ENCODE assay signal across 23 cellular contexts in genomic region chr9:111237447-111237846, GRCh38.
"Had no signal": no experiment of that assay in that cellular context is flagged by ENCODE, and none has a peak within 500 bp of the region (broad histone marks: within the 10 kb centered on the region; RNA-seq: fewer than 3 reads in every experiment).

No MANE protein-coding gene starts in this region.

- H3K4me3 Mint-ChIP-seq: activated CD8-positive, alpha-beta T cell treated with anti-CD3 and anti-CD28 coated beads, Interleukin-2, amount 10 ng/mL, durations not matched to agents 7 days and 5 days; activated naive CD8-positive, alpha-beta T cell treated with anti-CD3 and anti-CD28 coated beads, Interleukin-2, amount 10 ng/mL, durations not matched to agents 7 days and 5 days; T-helper 1 cell treated with Interleukin-12 subunit alpha and Interleukin-12 subunit beta and Interleukin-4 antibody, amounts not matched to agents 30 μg/mL and 1 μg/mL, for 36 hours had no signal

- H3K27me3 ChIP-seq: adrenal gland, Peyer's patch had no signal

- H3K36me3 Mint-ChIP-seq: activated naive CD8-positive, alpha-beta T cell treated with anti-CD3 and anti-CD28 coated beads, Interleukin-2, amount 10 ng/mL, durations not matched to agents 7 days and 5 days had no signal

- H3K4me3 ChIP-seq: adrenal gland, Peyer's patch had no signal

- H3K27me3 Mint-ChIP-seq: activated naive CD8-positive, alpha-beta T cell treated with anti-CD3 and anti-CD28 coated beads, Interleukin-2, amount 10 ng/mL, durations not matched to agents 7 days and 5 days had no signal

- H3K27ac Mint-ChIP-seq: activated CD8-positive, alpha-beta T cell treated with anti-CD3 and anti-CD28 coated beads, Interleukin-2, amount 10 ng/mL, durations not matched to agents 7 days and 5 days; activated naive CD8-positive, alpha-beta T cell treated with anti-CD3 and anti-CD28 coated beads, Interleukin-2, amount 10 ng/mL, durations not matched to agents 7 days and 5 days; T-helper 1 cell treated with Interleukin-12 subunit alpha and Interleukin-12 subunit beta and Interleukin-4 antibody, amounts not matched to agents 30 μg/mL and 1 μg/mL, for 36 hours had no signal

- H3K27ac ChIP-seq: adrenal gland, Peyer's patch had no signal

- H3K9me3 Mint-ChIP-seq: activated naive CD8-positive, alpha-beta T cell treated with anti-CD3 and anti-CD28 coated beads, Interleukin-2, amount 10 ng/mL, durations not matched to agents 7 days and 5 days; T-helper 1 cell treated with Interleukin-12 subunit alpha and Interleukin-12 subunit beta and Interleukin-4 antibody, amounts not matched to agents 30 μg/mL and 1 μg/mL, for 36 hours had no signal

- DNase-seq: activated CD4-positive, alpha-beta T cell treated with anti-CD3 and anti-CD28 coated beads for 48 hours; activated CD4-positive, alpha-beta T cell treated with anti-CD3 and anti-CD28 coated beads, Interleukin-2, amount 50 U/mL, for 4 hours; activated CD4-positive, CD25-positive, alpha-beta regulatory T cell treated with anti-CD3 and anti-CD28 coated beads, Interleukin-2, amount 50 U/mL, for 72 hours; activated CD8-positive, alpha-beta memory T cell treated with anti-CD3 and anti-CD28 coated beads, Interleukin-2, amount 50 U/mL, for 48 hours; activated CD8-positive, alpha-beta T cell treated with anti-CD3 and anti-CD28 coated beads, Interleukin-2, amount 10 ng/mL, durations not matched to agents 7 days and 5 days; activated naive CD4-positive, alpha-beta T cell treated with anti-CD3 and anti-CD28 coated beads, Interleukin-2, amount 50 U/mL, for 16 hours; activated naive CD8-positive, alpha-beta T cell treated with anti-CD3 and anti-CD28 coated beads, Interleukin-2, amount 10 ng/mL, durations not matched to agents 7 days and 5 days; activated T-cell treated with anti-CD3 and anti-CD28 coated beads, Interleukin-2, amount 50 U/mL, for 1 hour; adrenal gland; anterior cingulate cortex; cerebellar nuclear complex; MV-4-11; NCI-H1092 treated with DMSO at 0.1 percent for 48 hours; NCI-H1417 treated with DMSO at 0.1 percent for 48 hours; NCI-H1694; NCI-H2029 treated with DMSO at 0.1 percent for 48 hours; NCI-H345; NCI-H510A; NCI-H526 treated with DMSO at 0.1 percent for 48 hours; NCI-H82; Peyer's patch; SHP77 had no signal

- H3K9me3 ChIP-seq: adrenal gland, Peyer's patch had no signal

- ATAC-seq: activated CD8-positive, alpha-beta T cell treated with anti-CD3 and anti-CD28 coated beads, Interleukin-2, amount 10 ng/mL, durations not matched to agents 7 days and 5 days had no signal

- H3K4me1 ChIP-seq: adrenal gland, Peyer's patch had no signal

- H3K36me3 ChIP-seq: adrenal gland, Peyer's patch had no signal
